Comparison of ENCODE assay signal across 13 cellular contexts in the genomic region with DNA sequence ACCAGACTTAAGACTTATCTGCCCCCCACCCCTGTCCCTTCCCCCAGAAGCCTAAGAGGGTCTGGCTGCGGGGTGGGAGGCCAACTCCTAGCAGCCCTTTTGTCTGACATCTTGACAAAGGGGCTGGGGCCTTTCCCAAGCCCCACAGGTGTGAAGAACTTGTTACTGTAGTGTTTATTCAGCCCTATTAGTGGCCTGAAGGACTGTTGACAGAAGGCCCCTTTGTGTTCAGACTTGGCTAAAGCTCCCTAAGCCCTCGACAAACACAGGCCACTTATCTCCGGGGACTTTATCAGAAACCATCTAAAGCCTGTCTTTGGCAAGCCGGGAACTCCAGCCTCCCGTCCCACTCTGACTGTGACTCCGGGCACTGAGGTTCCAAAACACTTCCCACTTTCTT.
DNase-seq lines count a peak whose midpoint lies in the region; ATAC-seq and TF ChIP-seq lines count a peak whose summit lies in the region.
"Had no signal": no experiment of that assay in that cellular context is flagged by ENCODE, and none has a peak within 500 bp of the region (broad histone marks: within the 10 kb centered on the region; RNA-seq: fewer than 3 reads in every experiment).

No MANE protein-coding gene starts in this region.

- no peak overlapping the region for H2AK5ac ChIP-seq in trophoblast cell (ENCODE audit: low read length)

- H2BK12ac ChIP-seq in trophoblast cell (ENCODE audit: low read length): no peak overlapping the region

- no peak overlapping the region for H3K27ac ChIP-seq in trophoblast cell (ENCODE audit: low read depth, low read length)
- H3K27ac ChIP-seq in ovary: no peak overlapping the region
- H3K27ac ChIP-seq: RWPE1 had no signal

- H3K79me2 ChIP-seq in trophoblast cell (ENCODE audit: control insufficient read depth, insufficient read depth, low read length, poor library complexity): no peaks in the 10 kb centered on the region

- H3K27me3 ChIP-seq in trophoblast cell (ENCODE audit: insufficient read depth, low read length) (no peaks in the 10 kb centered on the region), ovary (no peaks in the 10 kb centered on the region)

- no peak overlapping the region for H3K9ac ChIP-seq in trophoblast cell (ENCODE audit: low read length)

- H2AFZ ChIP-seq in trophoblast cell (ENCODE audit: insufficient read depth, low read length, poor library complexity): peak overlapping the region; percentile 19

- H3K4me3 ChIP-seq in trophoblast cell (ENCODE audit: low read depth, low read length): no peak overlapping the region
- no peak overlapping the region for H3K4me3 ChIP-seq in ovary

- H3K9me3 ChIP-seq in trophoblast cell (ENCODE audit: insufficient read depth, low read depth, low read length): peaks cover 5% of the 10 kb centered on the region
- no peaks in the 10 kb centered on the region for H3K9me3 ChIP-seq in ovary

- ATAC-seq in GM21825 (IDR thresholded peaks at IDR 0.05; ENCODE audit: unreplicated experiment): no peak
- no peak for ATAC-seq in HG02588 (IDR thresholded peaks at IDR 0.05; ENCODE audit: unreplicated experiment)
- ATAC-seq: activated T-cell treated with anti-CD3 and anti-CD28 coated beads, Interleukin-2, amount 50 U/mL, for 72 hours had no signal

- H3K14ac ChIP-seq in trophoblast cell (ENCODE audit: low read length): no peak overlapping the region

- H3K36me3 ChIP-seq in trophoblast cell (ENCODE audit: control insufficient read depth in 1 of 2, insufficient read depth in 2 of 2, low read length in 2 of 2) (no peaks in the 10 kb centered on the region), ovary (no peaks in the 10 kb centered on the region)

- no peak overlapping the region for H3K4ac ChIP-seq in trophoblast cell (ENCODE audit: low read depth, low read length)

- no peak overlapping the region for H2BK120ac ChIP-seq in trophoblast cell (ENCODE audit: insufficient read depth, low read length, poor library complexity)

- no peak for TF ChIP-seq POLR2A in ovary (IDR thresholded peaks at IDR 0.05)

- H4K91ac ChIP-seq in trophoblast cell (ENCODE audit: low read depth, low read length): no peak overlapping the region

- H4K8ac ChIP-seq in trophoblast cell (ENCODE audit: low read depth, low read length): no peak overlapping the region

- no peak overlapping the region for H2BK5ac ChIP-seq in trophoblast cell (ENCODE audit: low read depth, low read length, poor library complexity)

- TF ChIP-seq CTCF in ovary (IDR thresholded peaks at IDR 0.05): no peak

- peak; percentile 89 for DNase-seq in DMS53 treated with DMSO at 0.1 percent for 48 hours (lab: John Stamatoyannopoulos, UW; ENCODE audit: unreplicated experiment)
- peak; percentile 43 for DNase-seq in NCI-H2029 (lab: John Stamatoyannopoulos, UW)
- DNase-seq in ecto neural progenitor cell (ENCODE audit: low spot score): peak; percentile 64
- no peak for DNase-seq in trophoblast cell
- DNase-seq in HK-2 (ENCODE audit: unreplicated experiment): no peak
- no peak for DNase-seq in ovary
- DNase-seq: activated CD4-positive, alpha-beta T cell treated with anti-CD3 and anti-CD28 coated beads for 48 hours; activated T-cell treated with anti-CD3 and anti-CD28 coated beads, Interleukin-2, amount 50 U/mL, for 72 hours; erythroblast; hippocampal formation had no signal

- H3K79me1 ChIP-seq in trophoblast cell (ENCODE audit: low read length): no peaks in the 10 kb centered on the region

- intact Hi-C loops in ovary (cut with DNase I): no loop called here

- no peak for TF ChIP-seq EP300 in ovary (IDR thresholded peaks at IDR 0.05)

- H4K12ac ChIP-seq in trophoblast cell (ENCODE audit: low read depth, low read length): no peak overlapping the region

- no peak overlapping the region for H3K23ac ChIP-seq in trophoblast cell (ENCODE audit: low read length)

- H3K4me1 ChIP-seq in trophoblast cell (ENCODE audit: control insufficient read depth in 1 of 2, insufficient read depth in 2 of 2, low read length in 2 of 2) (no peaks in the 10 kb centered on the region), ovary (ENCODE audit: insufficient read depth) (no peaks in the 10 kb centered on the region)

- no peak overlapping the region for H3K18ac ChIP-seq in trophoblast cell (ENCODE audit: low read length)

- H3K4me2 ChIP-seq in trophoblast cell (ENCODE audit: low read length): no peak overlapping the region

- no CpG with 5 or more reads among the region's 6 CpGs for WGBS in trophoblast cell (ENCODE audit: extremely low coverage, insufficient coverage, insufficient read length)
- 60 to 68% (median 66%) methylated on average over 6 of the region's 6 CpGs for WGBS in ovary, 3 donors

Comparison
In these comparisons a context has a peak if more than half of its experiments do, and no peak if none do; other contexts are left out.
1. DNase-seq: peak in DMS53 treated with DMSO at 0.1 percent for 48 hours (single experiment), NCI-H2029 (single experiment) and ecto neural progenitor cell (single experiment); none in trophoblast cell (0 of 2), HK-2 (single experiment) and ovary (0 of 5).